7 cellular contexts compared by ENCODE assay signal in genomic region chr3:111859061-111859973, GRCh38. TPM values are rescaled to one million over a fixed set of nuclear protein-coding genes. Genes with fewer than 3 reads are reported as not detected.
A peak's percentile ranks its signal among the peaks of the same experiment; 100 is the strongest.
DNase-seq lines count a peak whose midpoint lies in the region; ATAC-seq and TF ChIP-seq lines count a peak whose summit lies in the region.

Gene PHLDB2, plus strand, starts transcription at chr3:111859265. Its CDS starts 24,813 bp downstream, at chr3:111884078.

- H3K9me3 Mint-ChIP-seq in T-helper 1 cell treated with Interleukin-12 subunit alpha and Interleukin-12 subunit beta and Interleukin-4 antibody, amounts not matched to agents 30 μg/mL and 1 μg/mL, for 36 hours, result no peaks in the 10 kb centered on the region

- peak within 1 kb of the TSS; percentile 89 to 93 for H3K4me3 ChIP-seq in ascending aorta
- peak within 1 kb of the TSS; percentile 57 to 73 (median 66) for H3K4me3 ChIP-seq in gastrocnemius medialis

- peak within 1 kb of the TSS; percentile 49 for H3K27ac Mint-ChIP-seq in T-helper 1 cell treated with Interleukin-12 subunit alpha and Interleukin-12 subunit beta and Interleukin-4 antibody, amounts not matched to agents 30 μg/mL and 1 μg/mL, for 36 hours

- peak in 2 of 3 experiments; percentile 5 to 31 for TF ChIP-seq CTCF in ascending aorta (IDR thresholded peaks at IDR 0.05)
- TF ChIP-seq CTCF in gastrocnemius medialis (IDR thresholded peaks at IDR 0.05 in 4 of 5, conservative IDR thresholded peaks at IDR 0.05 in 1 of 5), result no peak

- peak within 1 kb of the TSS; percentile 83 for H3K4me3 Mint-ChIP-seq in T-helper 1 cell treated with Interleukin-12 subunit alpha and Interleukin-12 subunit beta and Interleukin-4 antibody, amounts not matched to agents 30 μg/mL and 1 μg/mL, for 36 hours

- peak; percentile 13; the same call in 1 of the 2 replicates for TF ChIP-seq RAD21 in Ishikawa (IDR thresholded peaks at IDR 0.05; ENCODE audit: low read depth)

- H3K27me3 ChIP-seq in ascending aorta, result no peaks in the 10 kb centered on the region
- H3K27me3 ChIP-seq in gastrocnemius medialis, result peaks cover 25 to 46% (median 39%) of the 10 kb centered on the region in 3 donors

- intact Hi-C loops in ascending aorta (cut with DNase I), result loop anchor here (2.0 kb wide), 1 partner anchor 97 kb away; no protein-coding TSS in a partner anchor
- intact Hi-C loops in gastrocnemius medialis (cut with DNase I; ENCODE audit: low total_unique reads), result no loop called here

- peaks cover 21% of the 10 kb centered on the region for H3K4me1 Mint-ChIP-seq in T-helper 1 cell treated with Interleukin-12 subunit alpha and Interleukin-12 subunit beta and Interleukin-4 antibody, amounts not matched to agents 30 μg/mL and 1 μg/mL, for 36 hours (ENCODE audit: low read depth)

- in situ Hi-C loops in gastrocnemius medialis (cut with MboI; ENCODE audit: low sequenced_read_pairs in 4 of 4), result loop anchor here in 1 of 4 donors (10.0 kb wide), 1 partner anchor 145 kb away; no protein-coding TSS in a partner anchor

- H3K4me1 ChIP-seq in ascending aorta (peaks cover 3 to 15% of the 10 kb centered on the region in 2 donors), gastrocnemius medialis (peaks cover 0 to 14% of the 10 kb centered on the region in 2 donors)

- TF ChIP-seq POLR2A in gastrocnemius medialis (IDR thresholded peaks at IDR 0.05), result peak in 1 of 2 donors; percentile 20

- DNase-seq in ascending aorta (ENCODE audit: low spot score in 2 of 2) (peak in 1 of 2 donors; percentile 91), hepatic stellate cell (ENCODE audit: low spot score) (peak; percentile 75), gastrocnemius medialis (peak; percentile 24 to 39)

- H3K9me3 ChIP-seq in ascending aorta (no peaks in the 10 kb centered on the region), gastrocnemius medialis (no peaks in the 10 kb centered on the region)

- H3K27ac ChIP-seq in ascending aorta, result peak within 1 kb of the TSS; percentile 97
- peak within 1 kb of the TSS; percentile 77 to 86 (median 81) for H3K27ac ChIP-seq in gastrocnemius medialis

- H3K36me3 Mint-ChIP-seq in T-helper 1 cell treated with Interleukin-12 subunit alpha and Interleukin-12 subunit beta and Interleukin-4 antibody, amounts not matched to agents 30 μg/mL and 1 μg/mL, for 36 hours (ENCODE audit: low read depth), result no peaks in the 10 kb centered on the region

- peak; percentile 42; the same call in 1 of the 2 replicates for TF ChIP-seq EP300 in Ishikawa (IDR thresholded peaks at IDR 0.05; ENCODE audit: borderline replicate concordance)

- H3K27me3 Mint-ChIP-seq in T-helper 1 cell treated with Interleukin-12 subunit alpha and Interleukin-12 subunit beta and Interleukin-4 antibody, amounts not matched to agents 30 μg/mL and 1 μg/mL, for 36 hours (ENCODE audit: low read depth), result peaks cover 76% of the 10 kb centered on the region

- ATAC-seq in GM19035 (IDR thresholded peaks at IDR 0.05; ENCODE audit: unreplicated experiment) (peak; percentile 33), gastrocnemius medialis (peak; percentile 50 to 51), GM21515 (IDR thresholded peaks at IDR 0.05; ENCODE audit: unreplicated experiment) (no peak)

- H3K36me3 ChIP-seq in ascending aorta, result no peaks in the 10 kb centered on the region
- H3K36me3 ChIP-seq in gastrocnemius medialis, result no peaks in the 10 kb centered on the region

TF ChIP-seq in Ishikawa, 13 proteins besides CTCF, POLR2A, EP300 and RAD21:
- TF ChIP-seq YY1 (IDR thresholded peaks at IDR 0.05; ENCODE audit: low read depth) (no peak), NFIC (IDR thresholded peaks at IDR 0.05) (peak; percentile 35; the same call in 1 of the 2 replicates), REST (IDR thresholded peaks at IDR 0.05; ENCODE audit: low read depth) (no peak), USF1 (IDR thresholded peaks at IDR 0.05) (no peak), FOXM1 (IDR thresholded peaks at IDR 0.05; ENCODE audit: borderline replicate concordance, low read depth) (no peak), CEBPB (IDR thresholded peaks at IDR 0.05) (peak; percentile 44; the same call in 1 of the 2 replicates), TAF1 (IDR thresholded peaks at IDR 0.05; ENCODE audit: low read depth) (peak; percentile 34; the same call in 1 of the 2 replicates), MAX (IDR thresholded peaks at IDR 0.05) (peak; percentile 15; the same call in 1 of the 2 replicates), EGR1 (IDR thresholded peaks at IDR 0.05) (no peak; the same call in 1 of the 2 replicates), ZBTB7A (IDR thresholded peaks at IDR 0.05; ENCODE audit: low read depth) (peak; percentile 87; the same call in 1 of the 2 replicates), CREB1 (IDR thresholded peaks at IDR 0.05; ENCODE audit: low read depth) (peak; percentile 7; the same call in 1 of the 2 replicates), TCF12 (IDR thresholded peaks at IDR 0.05; ENCODE audit: low read depth) (no peak), TEAD4 (IDR thresholded peaks at IDR 0.05) (no peak)
TF ChIP-seq in Ishikawa: peak in this region for 6.

RNA-seq across cellular contexts. Expression of gene PHLDB2, which starts in this region (rescaled TPM):
- total RNA-seq in ascending aorta (58.6 TPM), gastrocnemius medialis (1 to 10 TPM; 3.0 to 7.2 (median 4.0) TPM)

Comparison
In these comparisons a context has a peak if more than half of its experiments do, and no peak if none do; other contexts are left out.
1. CTCF ChIP-seq: peak in ascending aorta (2 of 3); none in gastrocnemius medialis (0 of 5).